In genomic region chr1:42114229-42114628, GRCh38 we compare ENCODE assay signal across 30 cellular contexts. TPM values are rescaled to one million over a fixed set of nuclear protein-coding genes. Genes with fewer than 3 reads are reported as not detected.
"Had no signal": no experiment of that assay in that cellular context is flagged by ENCODE, and none has a peak within 500 bp of the region (broad histone marks: within the 10 kb centered on the region; RNA-seq: fewer than 3 reads in every experiment).

No MANE protein-coding gene starts in this region.

- H3K27ac Mint-ChIP-seq: mesothelial cell of epicardium; naive thymus-derived CD4-positive, alpha-beta T cell; natural killer cell treated with Interleukin-12 subunit alpha and Interleukin-12 subunit beta and Interleukin-15 and Interleukin-18, amount 100 ng/mL, for 72 hours; progenitor cell of endocrine pancreas; stimulated activated naive B cell treated with anti-CD40 and anti-IgM and Interleukin-4, amounts not matched to agents 10 μg/mL and 1 μg/mL and 100 μg/mL, for 72 hours had no signal

- H3K4me1 Mint-ChIP-seq: mesothelial cell of epicardium; stimulated activated naive B cell treated with anti-CD40 and anti-IgM and Interleukin-4, amounts not matched to agents 10 μg/mL and 1 μg/mL and 100 μg/mL, for 72 hours had no signal

- H3K4me3 Mint-ChIP-seq: mesothelial cell of epicardium; naive thymus-derived CD4-positive, alpha-beta T cell; natural killer cell treated with Interleukin-12 subunit alpha and Interleukin-12 subunit beta and Interleukin-15 and Interleukin-18, amount 100 ng/mL, for 72 hours; stimulated activated naive B cell treated with anti-CD40 and anti-IgM and Interleukin-4, amounts not matched to agents 10 μg/mL and 1 μg/mL and 100 μg/mL, for 72 hours had no signal

- ATAC-seq: naive thymus-derived CD4-positive, alpha-beta T cell; natural killer cell treated with Interleukin-12 subunit alpha and Interleukin-12 subunit beta and Interleukin-15 and Interleukin-18, amount 100 ng/mL, for 72 hours; right lobe of liver; stimulated activated naive B cell treated with anti-CD40 and anti-IgM and Interleukin-4, amounts not matched to agents 10 μg/mL and 1 μg/mL and 100 μg/mL, for 72 hours; stimulated activated naive CD8-positive, alpha-beta T cell treated with anti-CD3 and anti-CD28 coated beads, Interleukin-15, Interleukin-2, amounts not matched to agents 100 U/mL and 50 U/mL, for 24 hours had no signal

- DNase-seq: islet precursor cell; left ventricle myocardium inferior; mesendoderm; naive thymus-derived CD4-positive, alpha-beta T cell; ovary; right lobe of liver; stimulated activated CD4-positive, alpha-beta T cell treated with anti-CD3 and anti-CD28 coated beads, Interleukin-1b, Interleukin-23, amount 100 ng/mL, for 48 hours; stimulated activated CD4-positive, alpha-beta T cell treated with anti-CD3 and anti-CD28 coated beads, Interleukin-4, amount 100 ng/mL, for 1 hour; stimulated activated naive B cell treated with anti-CD40 and anti-IgM and Interleukin-4, amounts not matched to agents 10 μg/mL and 1 μg/mL and 100 μg/mL, for 72 hours; stimulated activated naive CD8-positive, alpha-beta T cell treated with anti-CD3 and anti-CD28 coated beads, Interleukin-15, Interleukin-2, amounts not matched to agents 100 U/mL and 50 U/mL, for 24 hours; stomach; testis; transverse colon; uterus had no signal

- H3K9me3 Mint-ChIP-seq: mesothelial cell of epicardium; naive thymus-derived CD4-positive, alpha-beta T cell; stimulated activated naive B cell treated with anti-CD40 and anti-IgM and Interleukin-4, amounts not matched to agents 10 μg/mL and 1 μg/mL and 100 μg/mL, for 72 hours had no signal

- H3K36me3 Mint-ChIP-seq: mesothelial cell of epicardium; naive thymus-derived CD4-positive, alpha-beta T cell; natural killer cell treated with Interleukin-12 subunit alpha and Interleukin-12 subunit beta and Interleukin-15 and Interleukin-18, amount 100 ng/mL, for 72 hours; stimulated activated naive B cell treated with anti-CD40 and anti-IgM and Interleukin-4, amounts not matched to agents 10 μg/mL and 1 μg/mL and 100 μg/mL, for 72 hours had no signal

RNA-seq across cellular contexts. Expression of gene GUCA2B, which starts 39.0 kb away (rescaled TPM):
- total RNA-seq: kidney epithelial cell; left ventricle myocardium inferior; lung; mesothelial cell of epicardium; mononuclear cell; naive thymus-derived CD4-positive, alpha-beta T cell; natural killer cell treated with Interleukin-12 subunit alpha and Interleukin-12 subunit beta and Interleukin-15 and Interleukin-18, amount 100 ng/mL, for 72 hours; omental fat pad; ovary; pulmonary artery endothelial cell; renal cortical epithelial cell; right atrium auricular region; skeletal muscle tissue; smooth muscle cell; testis; thyroid gland; ureter; uterus had no signal
- polyA plus RNA-seq: lung; naive thymus-derived CD4-positive, alpha-beta T cell; neural cell; ovary; smooth muscle cell had no signal

RNA-seq across cellular contexts. Expression of gene GUCA2A, which starts 50.3 kb away (rescaled TPM):
- total RNA-seq: kidney epithelial cell; left ventricle myocardium inferior; lower leg skin; lung; mesothelial cell of epicardium; mononuclear cell; natural killer cell treated with Interleukin-12 subunit alpha and Interleukin-12 subunit beta and Interleukin-15 and Interleukin-18, amount 100 ng/mL, for 72 hours; omental fat pad; progenitor cell of endocrine pancreas; pulmonary artery endothelial cell; renal cortical epithelial cell; right atrium auricular region; right lobe of liver; skeletal muscle tissue; smooth muscle cell; testis; thyroid gland; ureter; uterus had no signal
- polyA plus RNA-seq: naive thymus-derived CD4-positive, alpha-beta T cell; neural cell; ovary; smooth muscle cell; stomach had no signal
